Comparison of ENCODE assay signal across 10 cellular contexts in genomic region chr6:37060195-37060559, GRCh38. TPM values are rescaled to one million over a fixed set of nuclear protein-coding genes. Genes with fewer than 3 reads are reported as not detected.
DNase-seq lines count a peak whose midpoint lies in the region; TF ChIP-seq lines count a peak whose summit lies in the region.
"Had no signal": no experiment of that assay in that cellular context is flagged by ENCODE, and none has a peak within 500 bp of the region (broad histone marks: within the 10 kb centered on the region; RNA-seq: fewer than 3 reads in every experiment).

No MANE protein-coding gene starts in this region.

- H3K36me3 ChIP-seq in SK-N-MC (ENCODE audit: insufficient read depth, low read length) (no peaks in the 10 kb centered on the region), iPS-20b (ENCODE audit: insufficient read depth, low read depth, low read length) (no peaks in the 10 kb centered on the region), stomach smooth muscle (ENCODE audit: control insufficient read depth in 2 of 2, insufficient read depth in 2 of 2, low read length in 2 of 2) (no peaks in the 10 kb centered on the region), BE2C (no peaks in the 10 kb centered on the region)
- H3K36me3 ChIP-seq: ascending aorta had no signal

- no peaks in the 10 kb centered on the region for H3K36me3 Mint-ChIP-seq in HFFc6 (ENCODE audit: low read depth)
- H3K36me3 Mint-ChIP-seq: stimulated activated naive B cell treated with anti-CD40 and anti-IgM and Interleukin-4, amounts not matched to agents 10 μg/mL and 1 μg/mL and 100 μg/mL, for 72 hours had no signal

- H3K4me3 ChIP-seq in SK-N-MC (peak overlapping the region; percentile 67; the same call in 1 of the 2 replicates), iPS-20b (ENCODE audit: low read length) (no peak overlapping the region; the same call in 1 of the 2 replicates), stomach smooth muscle (ENCODE audit: low read length in 2 of 2) (no peak overlapping the region), BE2C (ENCODE audit: low read depth, low read length) (no peak overlapping the region)
- H3K4me3 ChIP-seq: ascending aorta had no signal

- H3K4me1 ChIP-seq in iPS-20b (ENCODE audit: insufficient read depth, low read length) (peaks cover 15% of the 10 kb centered on the region; the same call in 1 of the 2 replicates), stomach smooth muscle (ENCODE audit: control insufficient read depth, insufficient read depth, low read length) (peaks cover 10% of the 10 kb centered on the region), BE2C (peaks cover 11% of the 10 kb centered on the region)

- H3K9me3 ChIP-seq in SK-N-MC (ENCODE audit: low read depth, low read length) (no peaks in the 10 kb centered on the region), iPS-20b (ENCODE audit: insufficient read depth, low read depth, low read length) (no peaks in the 10 kb centered on the region), stomach smooth muscle (ENCODE audit: control insufficient read depth in 2 of 2, low read length in 2 of 2) (no peaks in the 10 kb centered on the region), BE2C (no peaks in the 10 kb centered on the region)
- H3K9me3 ChIP-seq: ascending aorta had no signal

- no peak for TF ChIP-seq CTCF in HFFc6 (IDR thresholded peaks at IDR 0.05)
- no peak for TF ChIP-seq CTCF in BE2C (IDR thresholded peaks at IDR 0.05; ENCODE audit: low read depth, low read length)

- peaks cover 36% of the 10 kb centered on the region for H3K4me1 Mint-ChIP-seq in HFFc6 (ENCODE audit: low read depth)

- no peaks in the 10 kb centered on the region for H3K9me3 Mint-ChIP-seq in HFFc6
- H3K9me3 Mint-ChIP-seq: stimulated activated naive B cell treated with anti-CD40 and anti-IgM and Interleukin-4, amounts not matched to agents 10 μg/mL and 1 μg/mL and 100 μg/mL, for 72 hours had no signal

- no peaks in the 10 kb centered on the region for H3K27me3 Mint-ChIP-seq in HFFc6 (ENCODE audit: insufficient read depth)
- H3K27me3 Mint-ChIP-seq: stimulated activated naive B cell treated with anti-CD40 and anti-IgM and Interleukin-4, amounts not matched to agents 10 μg/mL and 1 μg/mL and 100 μg/mL, for 72 hours had no signal

- H3K4me3 Mint-ChIP-seq in HFFc6, result peak overlapping the region; percentile 78; the same call in 1 of the 2 replicates
- H3K4me3 Mint-ChIP-seq: stimulated activated naive B cell treated with anti-CD40 and anti-IgM and Interleukin-4, amounts not matched to agents 10 μg/mL and 1 μg/mL and 100 μg/mL, for 72 hours had no signal

- H3K9ac ChIP-seq in SK-N-MC (ENCODE audit: insufficient read length) (no peak overlapping the region), iPS-20b (ENCODE audit: low read depth, low read length) (peak overlapping the region; percentile 89; the same call in 1 of the 2 replicates), stomach smooth muscle (ENCODE audit: low read length in 2 of 2) (peak overlapping the region in 1 of 2 donors; percentile 58)

- DNase-seq in HFFc6 (no peak), SK-N-MC (ENCODE audit: low read depth, low spot score) (peak; percentile 59), SK-N-DZ (ENCODE audit: low spot score) (no peak), T-helper 9 cell (no peak), BE2C (no peak)
- DNase-seq: stimulated activated naive B cell treated with anti-CD40 and anti-IgM and Interleukin-4, amounts not matched to agents 10 μg/mL and 1 μg/mL and 100 μg/mL, for 72 hours had no signal

- H3K27me3 ChIP-seq in iPS-20b (ENCODE audit: insufficient read depth, low read length) (no peaks in the 10 kb centered on the region), stomach smooth muscle (ENCODE audit: control insufficient read depth in 1 of 2, insufficient read depth in 2 of 2, low read length in 2 of 2) (no peaks in the 10 kb centered on the region), BE2C (no peaks in the 10 kb centered on the region)
- H3K27me3 ChIP-seq: ascending aorta had no signal

- H3K27ac ChIP-seq in SK-N-MC, result peak overlapping the region; percentile 53; the same call in 1 of the 2 replicates
- H3K27ac ChIP-seq in iPS-20b (ENCODE audit: low read length), result peak overlapping the region; percentile 53
- H3K27ac ChIP-seq in stomach smooth muscle (ENCODE audit: low read length), result peak overlapping the region; percentile 77

- H3K27ac Mint-ChIP-seq in HFFc6, result peak overlapping the region; percentile 95
- H3K27ac Mint-ChIP-seq: stimulated activated naive B cell treated with anti-CD40 and anti-IgM and Interleukin-4, amounts not matched to agents 10 μg/mL and 1 μg/mL and 100 μg/mL, for 72 hours had no signal

RNA-seq across cellular contexts. Expression of gene FGD2, which starts 54.7 kb away (rescaled TPM):
- total RNA-seq in HFFc6 (2021; fragmentation: NEBNext Ultra II Directional; extraction: Animal tissue kit (Norgen Biotek cat#: 25700)), result not detected
- polyA plus RNA-seq in SK-N-DZ (2014; cell fraction: cytosol; rRNA removed), result not detected in 2 replicates
- polyA plus RNA-seq in SK-N-DZ (2014; cell fraction: nucleus; rRNA removed), result not detected in 2 replicates
- not detected for polyA plus RNA-seq in BE2C (2012; ENCODE audit: insufficient read depth, insufficient read length, low read depth)
- total RNA-seq: fibroblast of villous mesenchyme had no signal
